In the genomic region with DNA sequence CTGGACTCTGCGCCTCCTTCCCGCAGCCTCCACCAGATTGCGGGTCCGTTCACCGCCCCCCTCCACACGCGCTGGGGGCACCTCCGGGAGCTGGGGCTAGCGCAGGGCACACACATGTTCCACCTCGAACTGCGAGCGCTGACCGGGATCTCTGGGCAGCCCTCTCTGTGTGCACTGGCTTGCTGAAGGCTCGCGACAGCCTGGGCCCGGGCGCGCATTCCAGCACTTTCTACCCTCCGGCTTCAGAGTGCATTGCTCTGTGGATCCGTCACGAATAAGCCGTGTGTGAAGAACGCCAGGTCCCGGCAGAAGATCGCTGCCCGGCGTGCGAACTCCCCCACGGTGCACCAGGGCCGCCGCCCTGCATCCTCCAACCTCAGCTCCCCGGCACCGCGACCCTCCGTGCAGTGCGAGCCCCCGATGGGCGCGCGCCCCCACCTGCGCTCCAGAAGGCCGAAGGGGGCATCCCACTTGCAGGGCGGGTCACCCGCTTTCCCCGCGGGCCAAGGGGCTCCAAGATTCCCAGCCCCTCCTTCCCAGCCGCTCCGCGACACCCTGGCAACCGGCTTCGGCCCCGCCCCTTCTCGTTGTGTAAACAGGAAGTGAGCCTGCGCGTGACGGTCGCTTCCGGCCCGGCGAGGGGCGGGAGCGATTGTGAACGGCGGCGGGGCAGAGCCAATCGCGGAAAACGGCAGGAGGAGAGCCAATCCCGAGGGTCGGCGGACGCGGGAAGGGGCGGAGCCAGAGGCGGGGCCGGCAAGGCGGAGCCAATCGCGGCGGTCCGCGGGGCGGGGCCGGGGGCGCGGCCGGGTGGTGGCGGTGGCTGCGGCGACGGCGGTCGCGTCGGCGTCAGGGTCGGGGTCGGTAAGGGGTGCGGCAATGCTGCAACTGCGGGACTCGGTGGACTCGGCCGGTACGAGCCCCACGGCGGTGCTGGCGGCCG, we compare ENCODE assay signal across 8 cellular contexts. TPM values are rescaled to one million over a fixed set of nuclear protein-coding genes. Genes with fewer than 3 reads are reported as not detected.
DNase-seq lines count a peak whose midpoint lies in the region; ATAC-seq and TF ChIP-seq lines count a peak whose summit lies in the region.

A gene (plus strand): TSS at position 822 of the 943 bp plus-strand sequence. CDS start 58 bp downstream, at position 880.

- H3K27ac ChIP-seq in prostate gland: peak within 1 kb of the TSS; percentile 64 to 83

- DNase-seq in NCI-H1694 (lab: John Stamatoyannopoulos, UW): peak; percentile 79
- peak; percentile 98 to 99 (median 99) for DNase-seq in T-helper 17 cell
- peak; percentile 80 to 99 (median 97) for DNase-seq in amygdala (lab: John Stamatoyannopoulos, UW)
- peak; percentile 98 for DNase-seq in left cardiac atrium
- peak; percentile 99 for DNase-seq in prostate gland (ENCODE audit: low spot score)
- DNase-seq in ureter (ENCODE audit: low spot score): peak; percentile 99

- peak within 1 kb of the TSS; percentile 72 to 95 for H3K4me3 ChIP-seq in prostate gland

- TF ChIP-seq POLR2A in GM15510 (IDR thresholded peaks at IDR 0.05; ENCODE audit: borderline replicate concordance, extremely low read depth, insufficient read length) (peak; percentile 46), prostate gland (IDR thresholded peaks at IDR 0.05) (peak; percentile 44)

- peak within 1 kb of the TSS; percentile 92 for H3K27ac Mint-ChIP-seq in T-helper 17 cell

- H3K36me3 Mint-ChIP-seq in T-helper 17 cell (ENCODE audit: low read depth): no peaks in the 10 kb centered on the region

- intact Hi-C loops in left cardiac atrium (cut with DNase I) (no loop called here), prostate gland (cut with DNase I) (no loop called here)

- ATAC-seq in HG02885 (IDR thresholded peaks at IDR 0.05; ENCODE audit: poor library complexity, unreplicated experiment) (peak; percentile 95), T-helper 17 cell (peak; percentile 95), left cardiac atrium (peak; percentile 98 to 99)

- H3K4me3 Mint-ChIP-seq in T-helper 17 cell: peak within 1 kb of the TSS; percentile 99

- peaks cover 36% of the 10 kb centered on the region for H3K4me1 Mint-ChIP-seq in T-helper 17 cell

- no peaks in the 10 kb centered on the region for H3K9me3 ChIP-seq in T-helper 17 cell (ENCODE audit: control insufficient read depth, low read length, poor library complexity, severe bottlenecking)
- no peaks in the 10 kb centered on the region for H3K9me3 ChIP-seq in prostate gland

- H3K36me3 ChIP-seq in prostate gland: peaks cover 0 to 6% of the 10 kb centered on the region in 2 donors

- no peaks in the 10 kb centered on the region for H3K27me3 Mint-ChIP-seq in T-helper 17 cell

- no peak for TF ChIP-seq CTCF in prostate gland (IDR thresholded peaks at IDR 0.05)

- no peaks in the 10 kb centered on the region for H3K27me3 ChIP-seq in prostate gland (replicated peaks; ENCODE audit: insufficient read depth)

- WGBS in prostate gland: under 1% methylated on average over 78 of the region's 108 CpGs

- peaks cover 13% of the 10 kb centered on the region for H3K4me1 ChIP-seq in prostate gland (replicated peaks)

RNA-seq across cellular contexts. Expression of the gene that starts here (rescaled TPM):
- 10 to 100 TPM; 30.3 to 34.9 TPM for total RNA-seq in T-helper 17 cell
- 10 to 100 TPM; 41.3 to 42.6 TPM for total RNA-seq in left cardiac atrium
- total RNA-seq in prostate gland: 10 to 100 TPM; 26.4 to 35.0 TPM
- total RNA-seq in ureter: 54.7 TPM

Comparison
In these comparisons a context has a peak if more than half of its experiments do, and no peak if none do; other contexts are left out.
1. Peak in every context shown above with its lines: DNase-seq, ATAC-seq, H3K4me3 ChIP-seq and H3K27ac ChIP-seq.